ENCODE assay signal across 14 cellular contexts in genomic region chr15:64443016-64443415, GRCh38. TPM values are rescaled to one million over a fixed set of nuclear protein-coding genes. Genes with fewer than 3 reads are reported as not detected.
DNase-seq lines count a peak whose midpoint lies in the region; ATAC-seq, FAIRE-seq and TF ChIP-seq lines count a peak whose summit lies in the region.
"Had no signal": no experiment of that assay in that cellular context is flagged by ENCODE, and none has a peak within 500 bp of the region (broad histone marks: within the 10 kb centered on the region; RNA-seq: fewer than 3 reads in every experiment).

No MANE protein-coding gene starts in this region.

- H3K4me1 Mint-ChIP-seq in CD4-positive, CD25-positive, alpha-beta regulatory T cell: peaks cover 5 to 46% (median 39%) of the 10 kb centered on the region in 4 donors
- peaks cover 23% of the 10 kb centered on the region for H3K4me1 Mint-ChIP-seq in astrocyte (ENCODE audit: low read depth, unreplicated experiment)
- H3K4me1 Mint-ChIP-seq: nephron progenitor cell had no signal

- peaks cover 5% of the 10 kb centered on the region for H3K4me1 ChIP-seq in CD4-positive, CD25-positive, alpha-beta regulatory T cell (ENCODE audit: control insufficient read depth, insufficient read depth, low read length, poor library complexity, severe bottlenecking)
- H3K4me1 ChIP-seq in astrocyte (ENCODE audit: insufficient read depth, low read length): peaks cover 17% of the 10 kb centered on the region

- no peaks in the 10 kb centered on the region for H3K27me3 ChIP-seq in CD4-positive, CD25-positive, alpha-beta regulatory T cell (ENCODE audit: control insufficient read depth, insufficient read depth, low read length)
- H3K27me3 ChIP-seq in astrocyte (ENCODE audit: insufficient read depth, low read length): no peaks in the 10 kb centered on the region
- H3K27me3 ChIP-seq: BLaER1 treated with 17β-estradiol and CSF1 and Interleukin-3, amounts not matched to agents 10 nM and 100 nM had no signal

- no peaks in the 10 kb centered on the region for H3K9me3 ChIP-seq in CD4-positive, CD25-positive, alpha-beta regulatory T cell (ENCODE audit: control insufficient read depth in 2 of 2, low read length in 2 of 2)
- no peaks in the 10 kb centered on the region for H3K9me3 ChIP-seq in astrocyte (ENCODE audit: insufficient read depth, low read depth, low read length)
- H3K9me3 ChIP-seq: BLaER1 treated with 17β-estradiol and CSF1 and Interleukin-3, amounts not matched to agents 10 nM and 100 nM had no signal

- ATAC-seq in CD4-positive, CD25-positive, alpha-beta regulatory T cell (ENCODE audit: low read depth in 2 of 2): no peak
- ATAC-seq in omental fat pad (ENCODE audit: low FRiP score) (peak; percentile 30), HG02763 (IDR thresholded peaks at IDR 0.05; ENCODE audit: unreplicated experiment) (no peak), HG03460 (IDR thresholded peaks at IDR 0.05; ENCODE audit: unreplicated experiment) (no peak)

- H3K9me3 Mint-ChIP-seq in CD4-positive, CD25-positive, alpha-beta regulatory T cell: no peaks in the 10 kb centered on the region
- H3K9me3 Mint-ChIP-seq in astrocyte (ENCODE audit: unreplicated experiment): no peaks in the 10 kb centered on the region
- H3K9me3 Mint-ChIP-seq: nephron progenitor cell had no signal

- peak overlapping the region; percentile 85 for H3K4me2 ChIP-seq in astrocyte (ENCODE audit: low read length)

- no peak overlapping the region for H3K4me3 ChIP-seq in CD4-positive, CD25-positive, alpha-beta regulatory T cell (ENCODE audit: low read depth, low read length)
- no peak overlapping the region for H3K4me3 ChIP-seq in astrocyte (ENCODE audit: insufficient read depth, low read depth, low read length)
- H3K4me3 ChIP-seq: BLaER1 treated with 17β-estradiol and CSF1 and Interleukin-3, amounts not matched to agents 10 nM and 100 nM; SK-N-MC had no signal

- H3K27me3 Mint-ChIP-seq in CD4-positive, CD25-positive, alpha-beta regulatory T cell: no peaks in the 10 kb centered on the region
- H3K27me3 Mint-ChIP-seq in astrocyte (ENCODE audit: low read depth, unreplicated experiment): no peaks in the 10 kb centered on the region

- no peaks in the 10 kb centered on the region for H3K79me2 ChIP-seq in astrocyte (ENCODE audit: insufficient read depth, low read length)

- peaks cover 26% of the 10 kb centered on the region for H3K36me3 Mint-ChIP-seq in CD4-positive, CD25-positive, alpha-beta regulatory T cell
- peaks cover 7% of the 10 kb centered on the region for H3K36me3 Mint-ChIP-seq in astrocyte (ENCODE audit: low read depth, unreplicated experiment)

- no peaks in the 10 kb centered on the region for H4K20me1 ChIP-seq in astrocyte (ENCODE audit: insufficient read depth, low read length)

- H2AFZ ChIP-seq in astrocyte (ENCODE audit: low read depth, low read length): no peak overlapping the region

- H3K27ac Mint-ChIP-seq in CD4-positive, CD25-positive, alpha-beta regulatory T cell: peak overlapping the region in 2 of 3 donors; percentile 39 to 50
- H3K27ac Mint-ChIP-seq in astrocyte (ENCODE audit: unreplicated experiment): no peak overlapping the region
- H3K27ac Mint-ChIP-seq: nephron progenitor cell had no signal

- H3K36me3 ChIP-seq in CD4-positive, CD25-positive, alpha-beta regulatory T cell (ENCODE audit: control insufficient read depth, insufficient read depth, low read length): peaks cover 20% of the 10 kb centered on the region
- peaks cover 6% of the 10 kb centered on the region for H3K36me3 ChIP-seq in astrocyte (ENCODE audit: insufficient read depth, low read length)

- no peak for TF ChIP-seq CTCF in astrocyte (IDR thresholded peaks at IDR 0.05; ENCODE audit: insufficient read depth, low read depth, low read length)
- no peak for TF ChIP-seq CTCF in omental fat pad (IDR thresholded peaks at IDR 0.05)

- H3K27ac ChIP-seq in CD4-positive, CD25-positive, alpha-beta regulatory T cell (ENCODE audit: insufficient read depth, low read length, poor library complexity, severe bottlenecking): no peak overlapping the region
- H3K27ac ChIP-seq in astrocyte (ENCODE audit: low read depth, low read length): peak overlapping the region; percentile 78
- H3K27ac ChIP-seq: BLaER1 treated with 17β-estradiol and CSF1 and Interleukin-3, amounts not matched to agents 10 nM and 100 nM; SK-N-MC had no signal

- no peak for FAIRE-seq in astrocyte (lab: Jason Lieb, UNC)

- no peak for DNase-seq in CD4-positive, CD25-positive, alpha-beta regulatory T cell
- DNase-seq in NCI-H226: peak; percentile 46
- DNase-seq in astrocyte (ENCODE audit: low read depth): peak; percentile 54
- DNase-seq in omental fat pad (ENCODE audit: low spot score): no peak
- DNase-seq in ureter (ENCODE audit: low spot score): no peak
- no peak for DNase-seq in anterior cingulate cortex (lab: John Stamatoyannopoulos, UW)
- DNase-seq: activated CD4-positive, alpha-beta T cell treated with anti-CD3 and anti-CD28 coated beads for 48 hours; amniotic stem cell; GF-D8; nephron progenitor cell had no signal

- H3K9ac ChIP-seq in astrocyte (ENCODE audit: low read length): peak overlapping the region; percentile 58
- H3K9ac ChIP-seq: BLaER1 treated with 17β-estradiol and CSF1 and Interleukin-3, amounts not matched to agents 10 nM and 100 nM had no signal

- H3K4me3 Mint-ChIP-seq in CD4-positive, CD25-positive, alpha-beta regulatory T cell: no peak overlapping the region
- no peak overlapping the region for H3K4me3 Mint-ChIP-seq in astrocyte (ENCODE audit: unreplicated experiment)
- H3K4me3 Mint-ChIP-seq: nephron progenitor cell had no signal

RNA-seq across cellular contexts. Expression of gene ZNF609, which starts 17.4 kb away (rescaled TPM):
- total RNA-seq in CD4-positive, CD25-positive, alpha-beta regulatory T cell: 39.0 TPM
- 1 to 10 TPM in 3 of 4 donors, under 1 TPM in 1; 0.64 to 2.6 (median 1.6) TPM for polyA plus RNA-seq in CD4-positive, CD25-positive, alpha-beta regulatory T cell
- total RNA-seq in astrocyte (38.5 and 40.8 TPM in 2 replicates), omental fat pad (10 to 100 TPM; 26.1 to 32.4 (median 29.6) TPM), ureter (55.1 TPM)

RNA-seq across cellular contexts. Expression of gene TRIP4, which starts 55.4 kb away (rescaled TPM):
- 26.3 TPM for total RNA-seq in CD4-positive, CD25-positive, alpha-beta regulatory T cell
- 10 to 100 TPM; 29.9 to 47.3 (median 39.9) TPM for polyA plus RNA-seq in CD4-positive, CD25-positive, alpha-beta regulatory T cell
- total RNA-seq in astrocyte (32.0 and 40.7 TPM in 2 replicates), omental fat pad (10 to 100 TPM in 2 of 4 donors, 1 to 10 TPM in 2; 9.0 to 20.0 (median 11.4) TPM), ureter (31.7 TPM)

Comparison
In these comparisons a context has a peak if more than half of its experiments do, and no peak if none do; other contexts are left out.
1. DNase-seq: peak in NCI-H226 (single experiment) and astrocyte (single experiment); none in CD4-positive, CD25-positive, alpha-beta regulatory T cell (0 of 3), omental fat pad (single experiment), ureter (single experiment) and anterior cingulate cortex (0 of 58).